Comparison of ENCODE assay signal across 10 cellular contexts in the genomic region with DNA sequence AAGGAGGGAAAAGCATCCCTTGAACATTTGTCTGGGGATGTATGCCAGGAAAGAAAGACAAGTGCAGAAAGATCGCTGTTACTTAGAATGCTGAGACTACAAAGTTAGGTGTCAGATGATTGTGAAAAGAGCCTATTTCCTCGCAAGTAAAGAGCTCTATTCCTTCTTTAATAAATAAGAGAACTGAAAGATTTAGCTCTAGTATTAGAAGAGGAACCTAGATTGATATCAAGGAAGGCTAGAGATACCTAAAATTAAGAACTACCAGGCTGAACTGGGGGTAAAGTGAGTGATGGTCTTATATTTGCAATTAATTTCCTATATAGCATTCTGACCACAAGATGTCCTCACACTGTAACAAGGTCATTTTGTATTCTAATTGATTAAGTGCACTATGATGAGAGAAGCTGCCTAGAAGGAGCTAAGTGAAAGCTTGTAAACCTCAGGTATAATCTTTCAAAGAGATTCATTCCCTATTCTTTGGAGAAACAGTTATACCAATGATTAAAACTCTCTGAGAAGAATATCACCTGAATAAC.
DNase-seq lines count a peak whose midpoint lies in the region; ATAC-seq and TF ChIP-seq lines count a peak whose summit lies in the region.
"Had no signal": no experiment of that assay in that cellular context is flagged by ENCODE, and none has a peak within 500 bp of the region (broad histone marks: within the 10 kb centered on the region; RNA-seq: fewer than 3 reads in every experiment).

No MANE protein-coding gene starts in this region.

- ATAC-seq in heart left ventricle (no peak), left ventricle myocardium superior (no peak), GM19455 (IDR thresholded peaks at IDR 0.05; ENCODE audit: unreplicated experiment) (no peak)

- TF ChIP-seq CTCF in heart left ventricle (IDR thresholded peaks at IDR 0.05) = peak in 7 of 12 donors; percentile 14 to 31 (median 21)
- TF ChIP-seq CTCF in fibroblast of mammary gland (conservative IDR thresholded peaks at IDR 0.05; ENCODE audit: control insufficient read depth, insufficient read depth, low read depth, low read length) = peak; percentile 17
- peak; percentile 44 for TF ChIP-seq CTCF in type B pancreatic cell (conservative IDR thresholded peaks at IDR 0.05)
- TF ChIP-seq CTCF in glutamatergic neuron (IDR thresholded peaks at IDR 0.05; ENCODE audit: partially characterized antibody, unreplicated experiment) = no peak

- H3K9me3 Mint-ChIP-seq in type B pancreatic cell (no peaks in the 10 kb centered on the region), glutamatergic neuron (ENCODE audit: unreplicated experiment) (no peaks in the 10 kb centered on the region)

- H3K27me3 ChIP-seq in heart left ventricle = no peaks in the 10 kb centered on the region

- H3K4me3 ChIP-seq in heart left ventricle = no peak overlapping the region
- H3K4me3 ChIP-seq in fibroblast of mammary gland (ENCODE audit: control insufficient read depth, low read depth, low read length) = no peak overlapping the region

- intact Hi-C loops in heart left ventricle (cut with DNase I) = loop anchor here in 4 of 10 donors (5.0 to 10.0 kb wide), 3 partner anchors 57 to 67 kb away; partner anchors contain the start of gene SSH2 (in 3 of the 4)
- intact Hi-C loops in left ventricle myocardium superior (cut with micrococcal nuclease) = no loop called here

- no peaks in the 10 kb centered on the region for H3K36me3 ChIP-seq in heart left ventricle

- H3K27me3 Mint-ChIP-seq in type B pancreatic cell (no peaks in the 10 kb centered on the region), glutamatergic neuron (ENCODE audit: unreplicated experiment) (peaks cover 2% of the 10 kb centered on the region)

- H3K27ac Mint-ChIP-seq in type B pancreatic cell (no peak overlapping the region), glutamatergic neuron (ENCODE audit: unreplicated experiment) (no peak overlapping the region)

- H3K9me3 ChIP-seq in heart left ventricle = no peaks in the 10 kb centered on the region

- H3K4me1 ChIP-seq in heart left ventricle = peaks cover 0 to 28% (median 6%) of the 10 kb centered on the region in 12 donors

- no peak overlapping the region for H3K27ac ChIP-seq in heart left ventricle

- DNase-seq in heart left ventricle (no peak), left ventricle myocardium superior (no peak), NCI-H82 (lab: John Stamatoyannopoulos, UW) (peak; percentile 53), fibroblast of mammary gland (ENCODE audit: low read depth) (peak; percentile 18), type B pancreatic cell (ENCODE audit: extremely low spot score, unreplicated experiment) (no peak), SHP77 (lab: John Stamatoyannopoulos, UW) (no peak), glutamatergic neuron (no peak)
- DNase-seq: activated naive CD4-positive, alpha-beta T cell treated with Interleukin-2 at 50 U/mL for 16 hours; COR-L47 had no signal

- no peak for TF ChIP-seq POLR2A in heart left ventricle (IDR thresholded peaks at IDR 0.05)

- WGBS in heart left ventricle, 4 donors = 82 to 91% (median 85%) methylated on average over 2 of the region's 2 CpGs

- H3K4me3 Mint-ChIP-seq in type B pancreatic cell (no peak overlapping the region), glutamatergic neuron (ENCODE audit: unreplicated experiment) (no peak overlapping the region)

- peaks cover 23% of the 10 kb centered on the region for H3K4me1 Mint-ChIP-seq in type B pancreatic cell (ENCODE audit: unreplicated experiment)
- peaks cover 25% of the 10 kb centered on the region for H3K4me1 Mint-ChIP-seq in glutamatergic neuron (ENCODE audit: low read depth, unreplicated experiment)

- H3K36me3 Mint-ChIP-seq in type B pancreatic cell (no peaks in the 10 kb centered on the region), glutamatergic neuron (ENCODE audit: unreplicated experiment) (no peaks in the 10 kb centered on the region)

Comparison
In these comparisons a context has a peak if more than half of its experiments do, and no peak if none do; other contexts are left out.
1. DNase-seq: peak in NCI-H82 (single experiment) and fibroblast of mammary gland (single experiment); none in heart left ventricle (0 of 5), left ventricle myocardium superior (single experiment), type B pancreatic cell (single experiment), SHP77 (0 of 2) and glutamatergic neuron (single experiment).